In genomic region chr6:106359989-106360409, GRCh38 we compare ENCODE assay signal across 1 cellular context.
TF ChIP-seq lines count a peak whose summit lies in the region.

No MANE protein-coding gene starts in this region.

TF ChIP-seq in GM23338, 12 proteins besides CTCF, POLR2A, EP300 and RAD21 (continued from another document):
- TF ChIP-seq, protein P1, sequence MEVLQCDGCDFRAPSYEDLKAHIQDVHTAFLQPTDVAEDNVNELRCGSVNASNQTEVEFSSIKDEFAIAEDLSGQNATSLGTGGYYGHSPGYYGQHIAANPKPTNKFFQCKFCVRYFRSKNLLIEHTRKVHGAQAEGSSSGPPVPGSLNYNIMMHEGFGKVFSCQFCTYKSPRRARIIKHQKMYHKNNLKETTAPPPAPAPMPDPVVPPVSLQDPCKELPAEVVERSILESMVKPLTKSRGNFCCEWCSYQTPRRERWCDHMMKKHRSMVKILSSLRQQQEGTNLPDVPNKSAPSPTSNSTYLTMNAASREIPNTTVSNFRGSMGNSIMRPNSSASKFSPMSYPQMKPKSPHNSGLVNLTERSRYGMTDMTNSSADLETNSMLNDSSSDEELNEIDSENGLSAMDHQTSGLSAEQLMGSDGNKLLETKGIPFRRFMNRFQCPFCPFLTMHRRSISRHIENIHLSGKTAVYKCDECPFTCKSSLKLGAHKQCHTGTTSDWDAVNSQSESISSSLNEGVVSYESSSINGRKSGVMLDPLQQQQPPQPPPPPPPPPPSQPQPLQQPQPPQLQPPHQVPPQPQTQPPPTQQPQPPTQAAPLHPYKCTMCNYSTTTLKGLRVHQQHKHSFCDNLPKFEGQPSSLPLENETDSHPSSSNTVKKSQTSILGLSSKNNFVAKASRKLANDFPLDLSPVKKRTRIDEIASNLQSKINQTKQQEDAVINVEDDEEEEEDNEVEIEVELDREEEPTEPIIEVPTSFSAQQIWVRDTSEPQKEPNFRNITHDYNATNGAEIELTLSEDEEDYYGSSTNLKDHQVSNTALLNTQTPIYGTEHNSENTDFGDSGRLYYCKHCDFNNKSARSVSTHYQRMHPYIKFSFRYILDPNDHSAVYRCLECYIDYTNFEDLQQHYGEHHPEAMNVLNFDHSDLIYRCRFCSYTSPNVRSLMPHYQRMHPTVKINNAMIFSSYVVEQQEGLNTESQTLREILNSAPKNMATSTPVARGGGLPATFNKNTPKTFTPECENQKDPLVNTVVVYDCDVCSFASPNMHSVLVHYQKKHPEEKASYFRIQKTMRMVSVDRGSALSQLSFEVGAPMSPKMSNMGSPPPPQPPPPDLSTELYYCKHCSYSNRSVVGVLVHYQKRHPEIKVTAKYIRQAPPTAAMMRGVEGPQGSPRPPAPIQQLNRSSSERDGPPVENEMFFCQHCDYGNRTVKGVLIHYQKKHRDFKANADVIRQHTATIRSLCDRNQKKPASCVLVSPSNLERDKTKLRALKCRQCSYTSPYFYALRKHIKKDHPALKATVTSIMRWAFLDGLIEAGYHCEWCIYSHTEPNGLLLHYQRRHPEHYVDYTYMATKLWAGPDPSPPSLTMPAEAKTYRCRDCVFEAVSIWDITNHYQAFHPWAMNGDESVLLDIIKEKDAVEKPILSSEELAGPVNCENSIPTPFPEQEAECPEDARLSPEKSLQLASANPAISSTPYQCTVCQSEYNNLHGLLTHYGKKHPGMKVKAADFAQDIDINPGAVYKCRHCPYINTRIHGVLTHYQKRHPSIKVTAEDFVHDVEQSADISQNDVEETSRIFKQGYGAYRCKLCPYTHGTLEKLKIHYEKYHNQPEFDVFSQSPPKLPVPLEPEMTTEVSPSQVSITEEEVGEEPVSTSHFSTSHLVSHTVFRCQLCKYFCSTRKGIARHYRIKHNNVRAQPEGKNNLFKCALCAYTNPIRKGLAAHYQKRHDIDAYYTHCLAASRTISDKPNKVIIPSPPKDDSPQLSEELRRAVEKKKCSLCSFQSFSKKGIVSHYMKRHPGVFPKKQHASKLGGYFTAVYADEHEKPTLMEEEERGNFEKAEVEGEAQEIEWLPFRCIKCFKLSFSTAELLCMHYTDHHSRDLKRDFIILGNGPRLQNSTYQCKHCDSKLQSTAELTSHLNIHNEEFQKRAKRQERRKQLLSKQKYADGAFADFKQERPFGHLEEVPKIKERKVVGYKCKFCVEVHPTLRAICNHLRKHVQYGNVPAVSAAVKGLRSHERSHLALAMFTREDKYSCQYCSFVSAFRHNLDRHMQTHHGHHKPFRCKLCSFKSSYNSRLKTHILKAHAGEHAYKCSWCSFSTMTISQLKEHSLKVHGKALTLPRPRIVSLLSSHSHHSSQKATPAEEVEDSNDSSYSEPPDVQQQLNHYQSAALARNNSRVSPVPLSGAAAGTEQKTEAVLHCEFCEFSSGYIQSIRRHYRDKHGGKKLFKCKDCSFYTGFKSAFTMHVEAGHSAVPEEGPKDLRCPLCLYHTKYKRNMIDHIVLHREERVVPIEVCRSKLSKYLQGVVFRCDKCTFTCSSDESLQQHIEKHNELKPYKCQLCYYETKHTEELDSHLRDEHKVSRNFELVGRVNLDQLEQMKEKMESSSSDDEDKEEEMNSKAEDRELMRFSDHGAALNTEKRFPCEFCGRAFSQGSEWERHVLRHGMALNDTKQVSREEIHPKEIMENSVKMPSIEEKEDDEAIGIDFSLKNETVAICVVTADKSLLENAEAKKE (CRISPR knock-in tag; IDR thresholded peaks at IDR 0.05) = no peak
- TF ChIP-seq EZH2 (IDR thresholded peaks at IDR 0.05; ENCODE audit: low read depth, unreplicated experiment) (no peak), POLR2AphosphoS5 (IDR thresholded peaks at IDR 0.05; ENCODE audit: low read depth) (no peak)
